In genomic region chr20:50373674-50374286, GRCh38 we compare ENCODE assay signal across 20 cellular contexts.
DNase-seq lines count a peak whose midpoint lies in the region; ATAC-seq, FAIRE-seq and TF ChIP-seq lines count a peak whose summit lies in the region.
"Had no signal": no experiment of that assay in that cellular context is flagged by ENCODE, and none has a peak within 500 bp of the region (broad histone marks: within the 10 kb centered on the region; RNA-seq: fewer than 3 reads in every experiment).

No MANE protein-coding gene starts in this region.

- H3K36me3 ChIP-seq in Caco-2 (ENCODE audit: control insufficient read depth, insufficient read depth, low read length) (no peaks in the 10 kb centered on the region), GM23338 (ENCODE audit: insufficient read depth) (no peaks in the 10 kb centered on the region), Peyer's patch (no peaks in the 10 kb centered on the region)
- H3K36me3 ChIP-seq: BE2C, neutrophil, right atrium auricular region, thoracic aorta had no signal

- H3K79me2 ChIP-seq in GM23338 (replicated peaks; ENCODE audit: insufficient read depth) = no peaks in the 10 kb centered on the region

- FAIRE-seq in frontal cortex (lab: Jason Lieb, UNC) = no peak
- FAIRE-seq: colon, GM12878 had no signal

- no peaks in the 10 kb centered on the region for H3K27me3 Mint-ChIP-seq in Caco-2 (ENCODE audit: insufficient read depth, unreplicated experiment)
- no peaks in the 10 kb centered on the region for H3K27me3 Mint-ChIP-seq in GM23338 (ENCODE audit: insufficient read depth, low read depth, poor library complexity)

- TF ChIP-seq CTCF in Caco-2 (IDR thresholded peaks at IDR 0.05; ENCODE audit: insufficient read depth in 1 of 2, low read depth in 1 of 2, low read length in 1 of 2, severe bottlenecking in 1 of 2, unreplicated experiment in 1 of 2) (no peak), GM23338 (conservative IDR thresholded peaks at IDR 0.05; ENCODE audit: low read depth in 2 of 2) (no peak), Peyer's patch (IDR thresholded peaks at IDR 0.05) (no peak), fibroblast of pulmonary artery (IDR thresholded peaks at IDR 0.05; ENCODE audit: low read length, missing control alignments) (no peak)

- CTCF ChIA-PET in Caco-2 (lab: Charles Lee) = interaction anchor here (0.7 kb wide), 1 partner anchor 90 kb away, joined by 4 read pairs; no protein-coding TSS in a partner anchor

- no peak for TF ChIP-seq POLR2A in Peyer's patch (IDR thresholded peaks at IDR 0.05)

- H3F3A ChIP-seq in GM23338 (replicated peaks; ENCODE audit: low read depth) = no peaks in the 10 kb centered on the region

- peak overlapping the region; percentile 9 for H3K27ac Mint-ChIP-seq in Caco-2 (ENCODE audit: unreplicated experiment)
- no peak overlapping the region for H3K27ac Mint-ChIP-seq in GM23338
- H3K27ac Mint-ChIP-seq: activated CD4-positive, alpha-beta memory T cell treated with anti-CD3 and anti-CD28 coated beads, Interleukin-2, amount 10 ng/mL, durations not matched to agents 7 days and 5 days; HFFc6 had no signal

- no peak overlapping the region for H3K4me3 ChIP-seq in Caco-2 (ENCODE audit: low read depth, low read length)
- H3K4me3 ChIP-seq in GM23338 = no peak overlapping the region
- no peak overlapping the region for H3K4me3 ChIP-seq in Peyer's patch
- no peak overlapping the region for H3K4me3 ChIP-seq in fibroblast of pulmonary artery (replicated peaks; ENCODE audit: low read depth, low read length)
- H3K4me3 ChIP-seq: GM12878, right atrium auricular region, thoracic aorta had no signal

- H3K4me3 Mint-ChIP-seq in Caco-2 (ENCODE audit: unreplicated experiment) (no peak overlapping the region), GM23338 (no peak overlapping the region)
- H3K4me3 Mint-ChIP-seq: activated CD4-positive, alpha-beta memory T cell treated with anti-CD3 and anti-CD28 coated beads, Interleukin-2, amount 10 ng/mL, durations not matched to agents 7 days and 5 days; HFFc6 had no signal

- H3K9me3 Mint-ChIP-seq in Caco-2 (ENCODE audit: unreplicated experiment) (no peaks in the 10 kb centered on the region), GM23338 (no peaks in the 10 kb centered on the region; the same call in 2 of the 3 replicates)
- H3K9me3 Mint-ChIP-seq: activated CD4-positive, alpha-beta memory T cell treated with anti-CD3 and anti-CD28 coated beads, Interleukin-2, amount 10 ng/mL, durations not matched to agents 7 days and 5 days; HFFc6 had no signal

- no peaks in the 10 kb centered on the region for H3K9me3 ChIP-seq in Caco-2
- H3K9me3 ChIP-seq in Peyer's patch = no peaks in the 10 kb centered on the region
- H3K9me3 ChIP-seq: BE2C, neutrophil, right atrium auricular region, thoracic aorta had no signal

- no peaks in the 10 kb centered on the region for H3K9me2 ChIP-seq in GM23338 (ENCODE audit: insufficient read depth)

- H3K36me3 Mint-ChIP-seq in Caco-2 (ENCODE audit: insufficient read depth, unreplicated experiment) (no peaks in the 10 kb centered on the region), GM23338 (ENCODE audit: low read depth) (no peaks in the 10 kb centered on the region)

- H3K4me1 Mint-ChIP-seq in Caco-2 (ENCODE audit: low read depth, unreplicated experiment) (peaks cover 33% of the 10 kb centered on the region), GM23338 (no peaks in the 10 kb centered on the region)

- ATAC-seq in GM23338 = no peak
- no peak for ATAC-seq in GM19023 (IDR thresholded peaks at IDR 0.05; ENCODE audit: unreplicated experiment)
- ATAC-seq: GM12878 had no signal

- intact Hi-C loops in Caco-2 (cut with micrococcal nuclease; ENCODE audit: unreplicated experiment) = loop anchor here (2.0 kb wide), 1 partner anchor 17 kb away; no protein-coding TSS in a partner anchor

- no peak overlapping the region for H3K4me2 ChIP-seq in GM23338

- DNase-seq in Caco-2 = no peak
- DNase-seq in GM23338 (ENCODE audit: low spot score) = peak; percentile 31
- peak in 2 of 3 donors; percentile 73 to 76 for DNase-seq in Peyer's patch
- DNase-seq in fibroblast of pulmonary artery (ENCODE audit: low read depth) = peak; percentile 48
- no peak for DNase-seq in NCI-H446 (lab: John Stamatoyannopoulos, UW)
- DNase-seq in activated gamma-delta T cell treated with Interleukin-2 at 50 U/mL for 16 hours = no peak
- no peak for DNase-seq in frontal cortex (ENCODE audit: low spot score in 2 of 2)
- DNase-seq: activated CD4-positive, alpha-beta memory T cell treated with anti-CD3 and anti-CD28 coated beads, Interleukin-2, amount 10 ng/mL, durations not matched to agents 7 days and 5 days; amygdala; BE2C; HFFc6; NCI-H1417; NCI-H510A; stimulated activated CD4-positive, alpha-beta T cell treated with anti-CD3 and anti-CD28 coated beads, Interleukin-1b, Interleukin-23, amount 100 ng/mL, for 48 hours had no signal

- no peaks in the 10 kb centered on the region for H4K20me1 ChIP-seq in GM23338 (replicated peaks; ENCODE audit: insufficient read depth)

- no peaks in the 10 kb centered on the region for H3K27me3 ChIP-seq in Caco-2 (replicated peaks; ENCODE audit: control insufficient read depth, insufficient read depth, low read length)
- H3K27me3 ChIP-seq in GM23338 (ENCODE audit: insufficient read depth) = no peaks in the 10 kb centered on the region
- H3K27me3 ChIP-seq in Peyer's patch = no peaks in the 10 kb centered on the region
- H3K27me3 ChIP-seq: neutrophil, right atrium auricular region had no signal

- BruUV-seq in Caco-2 (replicated peaks; lab: Mats Ljungman, UMichigan) = no TSS peak

- H2AFZ ChIP-seq in GM23338 = peak overlapping the region; percentile 14; the same call in 1 of the 2 replicates

- H3K27ac ChIP-seq in GM23338 (ENCODE audit: low read depth) = no peak overlapping the region
- peak overlapping the region in 3 of 4 donors; percentile 22 to 73 (median 69) for H3K27ac ChIP-seq in Peyer's patch
- H3K27ac ChIP-seq: neutrophil, right atrium auricular region, thoracic aorta had no signal

- H3K4me1 ChIP-seq in Caco-2 (peaks cover 41% of the 10 kb centered on the region), GM23338 (ENCODE audit: insufficient read depth) (no peaks in the 10 kb centered on the region), Peyer's patch (peaks cover 0 to 32% (median 1%) of the 10 kb centered on the region in 4 donors)

- POLR2A ChIA-PET in Caco-2 (lab: Charles Lee) = interaction anchor here (0.6 to 0.9 kb wide), 2 partner anchors 8 to 157 kb away, joined by 3 to 4 read pairs; no protein-coding TSS in a partner anchor

TF ChIP-seq in GM23338, 12 proteins besides CTCF, POLR2A, EP300 and RAD21 (continues in another document):
- TF ChIP-seq ZNF114 (CRISPR knock-in tag; IDR thresholded peaks at IDR 0.05) = no peak
- TF ChIP-seq NANOG (IDR thresholded peaks at IDR 0.05; ENCODE audit: borderline replicate concordance) = no peak
- no peak for TF ChIP-seq JUNB (IDR thresholded peaks at IDR 0.05; ENCODE audit: unreplicated experiment)
- TF ChIP-seq, protein P1, sequence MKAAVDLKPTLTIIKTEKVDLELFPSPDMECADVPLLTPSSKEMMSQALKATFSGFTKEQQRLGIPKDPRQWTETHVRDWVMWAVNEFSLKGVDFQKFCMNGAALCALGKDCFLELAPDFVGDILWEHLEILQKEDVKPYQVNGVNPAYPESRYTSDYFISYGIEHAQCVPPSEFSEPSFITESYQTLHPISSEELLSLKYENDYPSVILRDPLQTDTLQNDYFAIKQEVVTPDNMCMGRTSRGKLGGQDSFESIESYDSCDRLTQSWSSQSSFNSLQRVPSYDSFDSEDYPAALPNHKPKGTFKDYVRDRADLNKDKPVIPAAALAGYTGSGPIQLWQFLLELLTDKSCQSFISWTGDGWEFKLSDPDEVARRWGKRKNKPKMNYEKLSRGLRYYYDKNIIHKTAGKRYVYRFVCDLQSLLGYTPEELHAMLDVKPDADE (IDR thresholded peaks at IDR 0.05) = no peak
- no peak for TF ChIP-seq EZH2phosphoT487 (IDR thresholded peaks at IDR 0.05; ENCODE audit: unreplicated experiment)

Comparison
In these comparisons a context has a peak if more than half of its experiments do, and no peak if none do; other contexts are left out.
1. DNase-seq: peak in GM23338 (single experiment), Peyer's patch (2 of 3) and fibroblast of pulmonary artery (single experiment); none in Caco-2 (0 of 2), NCI-H446 (0 of 2), activated gamma-delta T cell treated with Interleukin-2 at 50 U/mL for 16 hours (single experiment) and frontal cortex (0 of 2).